Comparison of ENCODE assay signal across 21 cellular contexts in genomic region chr6:4384638-4385036, GRCh38.
"Had no signal": no experiment of that assay in that cellular context is flagged by ENCODE, and none has a peak within 500 bp of the region (broad histone marks: within the 10 kb centered on the region; RNA-seq: fewer than 3 reads in every experiment).

No MANE protein-coding gene starts in this region.

- H3K27ac Mint-ChIP-seq: naive thymus-derived CD4-positive, alpha-beta T cell had no signal

- H3K4me3 ChIP-seq: colonic mucosa, ovary, right atrium auricular region, sigmoid colon, skin epidermis had no signal

- H3K4me1 Mint-ChIP-seq: naive thymus-derived CD4-positive, alpha-beta T cell had no signal

- ATAC-seq: foreskin keratinocyte; left lobe of liver; naive thymus-derived CD4-positive, alpha-beta T cell had no signal

- H3K36me3 ChIP-seq: colonic mucosa, ovary, right atrium auricular region, sigmoid colon had no signal

- H3K9me3 ChIP-seq: colonic mucosa, ovary had no signal

- H3K27me3 ChIP-seq: colonic mucosa, foreskin keratinocyte, ovary, right atrium auricular region, sigmoid colon had no signal

- H3K27ac ChIP-seq: colonic mucosa, foreskin keratinocyte, ovary, right atrium auricular region, sigmoid colon, skin epidermis had no signal

- DNase-seq: colonic mucosa; dermis blood vessel endothelial cell; erythroblast; head of caudate nucleus; hippocampal formation; mammary epithelial cell; naive thymus-derived CD4-positive, alpha-beta T cell; nucleus accumbens; ovary; sigmoid colon; stimulated activated CD4-positive, alpha-beta T cell treated with anti-CD3 and anti-CD28 coated beads, Interleukin-2, amount 100 ng/mL, for 48 hours; stimulated activated naive CD4-positive, alpha-beta T cell treated with Interleukin-2 at 50 U/mL for 16 hours; trophoblast cell had no signal

- H3K4me1 ChIP-seq: colonic mucosa, foreskin keratinocyte, sigmoid colon had no signal

- FAIRE-seq: endothelial cell of umbilical vein, islet of Langerhans, urothelium cell line had no signal

- H3K4me3 Mint-ChIP-seq: naive thymus-derived CD4-positive, alpha-beta T cell; neural crest cell had no signal
